9 cellular contexts compared by ENCODE assay signal in genomic region chr5:32325067-32325466, GRCh38. TPM values are rescaled to one million over a fixed set of nuclear protein-coding genes. Genes with fewer than 3 reads are reported as not detected.
A peak's percentile ranks its signal among the peaks of the same experiment; 100 is the strongest.
DNase-seq lines count a peak whose midpoint lies in the region; ATAC-seq, FAIRE-seq and TF ChIP-seq lines count a peak whose summit lies in the region.
"Had no signal": no experiment of that assay in that cellular context is flagged by ENCODE, and none has a peak within 500 bp of the region (broad histone marks: within the 10 kb centered on the region; RNA-seq: fewer than 3 reads in every experiment).

No MANE protein-coding gene starts in this region.

- WGBS in lung, 2 donors, result 50 to 60% methylated on average over 3 of the region's 3 CpGs

- no peaks in the 10 kb centered on the region for H3K4me1 ChIP-seq in lung (ENCODE audit: control insufficient read depth in 2 of 2, insufficient read depth in 2 of 2, low read length in 2 of 2)

- intact Hi-C loops in sciatic nerve (cut with DNase I), result no loop called here

- peak; percentile 67 for ATAC-seq in HG02678 (IDR thresholded peaks at IDR 0.05; ENCODE audit: unreplicated experiment)
- peak; percentile 66 for ATAC-seq in lung (ENCODE audit: insufficient read depth, low FRiP score)
- ATAC-seq in GM21737 (IDR thresholded peaks at IDR 0.05; ENCODE audit: unreplicated experiment), result no peak
- no peak for ATAC-seq in sciatic nerve

- TF ChIP-seq CTCF in lung (IDR thresholded peaks at IDR 0.05; ENCODE audit: control extremely low read depth, extremely low read depth), result no peak

- no peaks in the 10 kb centered on the region for H3K27me3 ChIP-seq in lung (ENCODE audit: control insufficient read depth, insufficient read depth)

- FAIRE-seq in GM18507 (lab: Jason Lieb, UNC) (peak; percentile 71), HTR-8/SVneo (lab: Jason Lieb, UNC) (no peak)
- FAIRE-seq: endothelial cell of umbilical vein had no signal

- H3K36me3 ChIP-seq in lung (ENCODE audit: control insufficient read depth in 2 of 2, insufficient read depth in 2 of 2, low read length in 2 of 2), result no peaks in the 10 kb centered on the region

- no peak overlapping the region for H3K4me3 ChIP-seq in lung

- no peak overlapping the region for H3K27ac ChIP-seq in lung (ENCODE audit: low read depth in 1 of 2, low read length in 1 of 2)

- DNase-seq in GM18507 (ENCODE audit: extremely low spot score, insufficient read length, low read depth) (no peak), NCI-H2171 (lab: John Stamatoyannopoulos, UW) (peak; percentile 96), lung (ENCODE audit: low spot score) (no peak), HTR-8/SVneo (ENCODE audit: insufficient read length, low spot score) (no peak), sciatic nerve (ENCODE audit: low spot score) (no peak)
- no peak for DNase-seq in activated CD8-positive, alpha-beta memory T cell treated with anti-CD3 and anti-CD28 coated beads, Interleukin-2, amount 50 U/mL, for 4 hours

- peaks cover 0 to 3% of the 10 kb centered on the region in 2 donors for H3K9me3 ChIP-seq in lung (ENCODE audit: control insufficient read depth in 2 of 2, insufficient read depth in 1 of 2, low read length in 1 of 2)

RNA-seq across cellular contexts. Expression of gene MTMR12, which starts 12.3 kb away (rescaled TPM):
- total RNA-seq in lung (10 to 100 TPM; 34.2 to 43.3 TPM), sciatic nerve (40.6 TPM)
- 10 to 100 TPM in 1 of 2 donors, 1 to 10 TPM in 1; 7.8 to 13.5 TPM for polyA plus RNA-seq in lung

Comparison
In these comparisons a context has a peak if more than half of its experiments do, and no peak if none do; other contexts are left out.
1. ATAC-seq: peak in HG02678 (single experiment) and lung (single experiment); none in GM21737 (single experiment) and sciatic nerve (single experiment).